In the genomic region with DNA sequence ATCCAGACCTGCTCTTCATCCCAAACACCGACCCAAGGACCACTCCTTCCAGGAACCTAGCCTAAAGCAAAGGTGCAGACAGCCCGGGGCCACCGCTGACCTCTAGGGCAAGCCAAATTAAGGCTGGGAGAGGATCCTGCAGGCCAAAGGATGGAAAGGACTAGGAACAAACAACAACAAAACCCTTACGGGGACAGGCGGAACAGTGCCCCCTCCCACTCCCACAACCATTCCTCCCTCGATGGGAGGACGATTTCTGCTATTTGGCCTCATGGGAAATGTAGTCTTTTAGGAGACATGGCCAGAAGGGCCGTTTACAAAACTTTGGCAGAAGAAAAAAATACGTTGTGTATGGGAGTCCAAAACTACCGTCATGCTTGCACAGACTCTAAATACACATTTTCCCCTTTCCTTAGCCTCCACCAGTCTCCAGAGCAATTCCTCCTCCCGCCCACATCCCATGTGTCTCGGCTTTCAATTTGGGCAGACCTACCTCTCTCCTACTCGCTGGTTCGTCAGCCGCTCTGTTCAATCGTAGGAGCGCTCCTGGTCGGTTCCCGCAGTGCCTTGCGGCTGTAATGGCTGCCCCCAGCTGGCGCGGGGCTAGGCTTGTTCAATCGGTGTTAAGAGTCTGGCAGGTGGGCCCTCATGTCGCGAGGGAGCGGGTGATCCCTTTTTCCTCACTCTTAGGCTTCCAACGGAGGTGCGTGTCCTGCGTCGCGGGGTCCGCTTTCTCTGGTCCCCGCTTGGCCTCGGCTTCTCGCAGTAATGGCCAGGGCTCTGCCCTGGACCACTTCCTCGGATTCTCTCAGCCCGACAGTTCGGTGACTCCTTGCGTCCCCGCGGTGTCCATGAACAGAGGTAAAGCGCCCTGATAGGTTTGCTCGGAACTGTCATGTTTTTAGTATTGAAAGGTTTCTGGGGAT, we compare ENCODE assay signal across 2 cellular contexts.
A peak's percentile ranks its signal among the peaks of the same experiment; 100 is the strongest.
TF ChIP-seq lines count a peak whose summit lies in the region.

A gene (plus strand): TSS at position 560 of the 926 bp plus-strand sequence. CDS start 19 bp downstream, at position 579.

TF ChIP-seq in IMR-90, 13 proteins besides CTCF, POLR2A, EP300 and RAD21 (continued from another document):
- TF ChIP-seq SMC3 (IDR thresholded peaks at IDR 0.05; ENCODE audit: low read depth, low read length) = no peak
- no peak for TF ChIP-seq RCOR1 (IDR thresholded peaks at IDR 0.05; ENCODE audit: insufficient replicate concordance, low read length)
- TF ChIP-seq FOS (IDR thresholded peaks at IDR 0.05; ENCODE audit: low read depth, low read length) = no peak
- TF ChIP-seq, protein P1, sequence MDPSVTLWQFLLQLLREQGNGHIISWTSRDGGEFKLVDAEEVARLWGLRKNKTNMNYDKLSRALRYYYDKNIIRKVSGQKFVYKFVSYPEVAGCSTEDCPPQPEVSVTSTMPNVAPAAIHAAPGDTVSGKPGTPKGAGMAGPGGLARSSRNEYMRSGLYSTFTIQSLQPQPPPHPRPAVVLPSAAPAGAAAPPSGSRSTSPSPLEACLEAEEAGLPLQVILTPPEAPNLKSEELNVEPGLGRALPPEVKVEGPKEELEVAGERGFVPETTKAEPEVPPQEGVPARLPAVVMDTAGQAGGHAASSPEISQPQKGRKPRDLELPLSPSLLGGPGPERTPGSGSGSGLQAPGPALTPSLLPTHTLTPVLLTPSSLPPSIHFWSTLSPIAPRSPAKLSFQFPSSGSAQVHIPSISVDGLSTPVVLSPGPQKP (IDR thresholded peaks at IDR 0.05; ENCODE audit: borderline replicate concordance, low read depth, low read length) = no peak
- no peak for TF ChIP-seq BHLHE40 (IDR thresholded peaks at IDR 0.05; ENCODE audit: low read depth, low read length)
TF ChIP-seq in IMR-90: peak in this region for 3.

TF ChIP-seq in PFSK-1, 5 proteins besides CTCF, POLR2A, EP300 and RAD21:
- TF ChIP-seq, protein P2, sequence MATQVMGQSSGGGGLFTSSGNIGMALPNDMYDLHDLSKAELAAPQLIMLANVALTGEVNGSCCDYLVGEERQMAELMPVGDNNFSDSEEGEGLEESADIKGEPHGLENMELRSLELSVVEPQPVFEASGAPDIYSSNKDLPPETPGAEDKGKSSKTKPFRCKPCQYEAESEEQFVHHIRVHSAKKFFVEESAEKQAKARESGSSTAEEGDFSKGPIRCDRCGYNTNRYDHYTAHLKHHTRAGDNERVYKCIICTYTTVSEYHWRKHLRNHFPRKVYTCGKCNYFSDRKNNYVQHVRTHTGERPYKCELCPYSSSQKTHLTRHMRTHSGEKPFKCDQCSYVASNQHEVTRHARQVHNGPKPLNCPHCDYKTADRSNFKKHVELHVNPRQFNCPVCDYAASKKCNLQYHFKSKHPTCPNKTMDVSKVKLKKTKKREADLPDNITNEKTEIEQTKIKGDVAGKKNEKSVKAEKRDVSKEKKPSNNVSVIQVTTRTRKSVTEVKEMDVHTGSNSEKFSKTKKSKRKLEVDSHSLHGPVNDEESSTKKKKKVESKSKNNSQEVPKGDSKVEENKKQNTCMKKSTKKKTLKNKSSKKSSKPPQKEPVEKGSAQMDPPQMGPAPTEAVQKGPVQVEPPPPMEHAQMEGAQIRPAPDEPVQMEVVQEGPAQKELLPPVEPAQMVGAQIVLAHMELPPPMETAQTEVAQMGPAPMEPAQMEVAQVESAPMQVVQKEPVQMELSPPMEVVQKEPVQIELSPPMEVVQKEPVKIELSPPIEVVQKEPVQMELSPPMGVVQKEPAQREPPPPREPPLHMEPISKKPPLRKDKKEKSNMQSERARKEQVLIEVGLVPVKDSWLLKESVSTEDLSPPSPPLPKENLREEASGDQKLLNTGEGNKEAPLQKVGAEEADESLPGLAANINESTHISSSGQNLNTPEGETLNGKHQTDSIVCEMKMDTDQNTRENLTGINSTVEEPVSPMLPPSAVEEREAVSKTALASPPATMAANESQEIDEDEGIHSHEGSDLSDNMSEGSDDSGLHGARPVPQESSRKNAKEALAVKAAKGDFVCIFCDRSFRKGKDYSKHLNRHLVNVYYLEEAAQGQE (IDR thresholded peaks at IDR 0.05; ENCODE audit: insufficient read depth in 1 of 2, low read depth in 2 of 2, low read length in 2 of 2) = peak in 1 of 2 experiments; percentile 13; a peak in 1 of 4 replicates
- TF ChIP-seq FOXP2 (optimal IDR thresholded peaks at IDR 0.05; ENCODE audit: borderline replicate concordance, extremely low read depth, extremely low read length, insufficient read depth) (no peak), POLR2AphosphoS5 (IDR thresholded peaks at IDR 0.05; ENCODE audit: low read depth, low read length) (peak; percentile 95), SIN3A (IDR thresholded peaks at IDR 0.05; ENCODE audit: borderline replicate concordance, insufficient read depth, low read length) (peak; percentile 78; the same call in 1 of the 2 replicates), TAF1 (IDR thresholded peaks at IDR 0.05; ENCODE audit: borderline replicate concordance, insufficient read depth, low read length) (peak; percentile 93; the same call in 1 of the 2 replicates)
